11 cellular contexts compared by ENCODE assay signal in genomic region chr16:4323845-4324478, GRCh38. TPM values are rescaled to one million over a fixed set of nuclear protein-coding genes. Genes with fewer than 3 reads are reported as not detected.
DNase-seq lines count a peak whose midpoint lies in the region; ATAC-seq and TF ChIP-seq lines count a peak whose summit lies in the region.
"Had no signal": no experiment of that assay in that cellular context is flagged by ENCODE, and none has a peak within 500 bp of the region (broad histone marks: within the 10 kb centered on the region; RNA-seq: fewer than 3 reads in every experiment).

No MANE protein-coding gene starts in this region.

- H3K9me3 Mint-ChIP-seq in WTC11 = no peaks in the 10 kb centered on the region
- no peaks in the 10 kb centered on the region for H3K9me3 Mint-ChIP-seq in immature natural killer cell

- peak overlapping the region; percentile 61; the same call in 1 of the 2 replicates for H3K9ac ChIP-seq in BLaER1
- no peak overlapping the region for H3K9ac ChIP-seq in parathyroid adenoma

- H3K27ac ChIP-seq in BLaER1 (peak overlapping the region; percentile 70), cardiac muscle cell (peak overlapping the region; percentile 81), parathyroid adenoma (peak overlapping the region; percentile 91)

- H3K27ac Mint-ChIP-seq in WTC11 = peak overlapping the region; percentile 93
- no peak overlapping the region for H3K27ac Mint-ChIP-seq in immature natural killer cell
- H3K27ac Mint-ChIP-seq: activated CD4-positive, alpha-beta T cell treated with anti-CD3 and anti-CD28 coated beads for 36 hours had no signal

- H3K79me2 ChIP-seq in parathyroid adenoma = peaks cover 69% of the 10 kb centered on the region

- TF ChIP-seq CTCF in WTC11 (IDR thresholded peaks at IDR 0.05) = no peak
- no peak for TF ChIP-seq CTCF in cardiac muscle cell (IDR thresholded peaks at IDR 0.05; ENCODE audit: low read depth, low read length)
- TF ChIP-seq CTCF in parathyroid adenoma (IDR thresholded peaks at IDR 0.05) = no peak

- H3K9me3 ChIP-seq in BLaER1 (no peaks in the 10 kb centered on the region), cardiac muscle cell (ENCODE audit: low read depth) (no peaks in the 10 kb centered on the region), parathyroid adenoma (ENCODE audit: control insufficient read depth, low read length) (no peaks in the 10 kb centered on the region)

- H2AFZ ChIP-seq in parathyroid adenoma = peak overlapping the region; percentile 4

- H3K4me3 Mint-ChIP-seq in WTC11 (no peak overlapping the region), immature natural killer cell (no peak overlapping the region)
- H3K4me3 Mint-ChIP-seq: activated CD4-positive, alpha-beta T cell treated with anti-CD3 and anti-CD28 coated beads for 36 hours had no signal

- H3K4me1 ChIP-seq in BLaER1 (peaks cover 96% of the 10 kb centered on the region), cardiac muscle cell (ENCODE audit: low read depth) (peaks cover 45% of the 10 kb centered on the region), parathyroid adenoma (peaks cover 49% of the 10 kb centered on the region)

- peak overlapping the region; percentile 100 for H3K4me2 ChIP-seq in BLaER1
- peak overlapping the region; percentile 57 for H3K4me2 ChIP-seq in parathyroid adenoma (ENCODE audit: low read length)

- POLR2A ChIA-PET in WTC11 (lab: Charles Lee) = interaction anchor here (0.6 to 1.4 kb wide), 8 partner anchors 8 to 80 kb away, joined by 3 to 10 read pairs (median 4); partner anchors contain the start of gene GLIS2

- no peaks in the 10 kb centered on the region for H3K36me3 Mint-ChIP-seq in WTC11
- no peaks in the 10 kb centered on the region for H3K36me3 Mint-ChIP-seq in immature natural killer cell

- H3K27me3 Mint-ChIP-seq in WTC11 (ENCODE audit: low read depth) (no peaks in the 10 kb centered on the region), immature natural killer cell (ENCODE audit: low read depth in 3 of 3) (peaks cover 0 to 3% (median 2%) of the 10 kb centered on the region in 3 donors)
- H3K27me3 Mint-ChIP-seq: activated CD4-positive, alpha-beta T cell treated with anti-CD3 and anti-CD28 coated beads for 36 hours had no signal

- CTCF ChIA-PET in WTC11 (lab: Charles Lee) = interaction anchor here (0.7 to 9.2 kb wide), 18 partner anchors 9 to 301 kb away, joined by 3 to 91 read pairs (median 5); partner anchors contain the start of genes GLIS2, MGRN1 and PAM16

- ATAC-seq in WTC11 (peak; percentile 75), GM18517 (IDR thresholded peaks at IDR 0.05; ENCODE audit: unreplicated experiment) (no peak), HG03460 (IDR thresholded peaks at IDR 0.05; ENCODE audit: unreplicated experiment) (no peak)
- ATAC-seq: activated CD4-positive, alpha-beta T cell treated with anti-CD3 and anti-CD28 coated beads for 36 hours had no signal

- H3K4me1 Mint-ChIP-seq in WTC11 (peaks cover 29% of the 10 kb centered on the region), immature natural killer cell (peaks cover 6 to 8% of the 10 kb centered on the region in 2 donors)

- H3K4me3 ChIP-seq in BLaER1 (peak overlapping the region; percentile 42; the same call in 1 of the 2 replicates), cardiac muscle cell (no peak overlapping the region), parathyroid adenoma (ENCODE audit: low read depth, low read length) (no peak overlapping the region)

- H4K20me1 ChIP-seq in BLaER1 = peaks cover 73% of the 10 kb centered on the region

- no peaks in the 10 kb centered on the region for H3K36me3 ChIP-seq in BLaER1
- no peaks in the 10 kb centered on the region for H3K36me3 ChIP-seq in cardiac muscle cell
- H3K36me3 ChIP-seq in parathyroid adenoma (ENCODE audit: control insufficient read depth, insufficient read depth, low read length) = no peaks in the 10 kb centered on the region

- DNase-seq in WTC11 (ENCODE audit: low spot score) (peak; percentile 68), cardiac muscle cell (ENCODE audit: low read depth in 1 of 2, low spot score in 1 of 2) (peak; percentile 77 to 79), NCI-H446 (lab: John Stamatoyannopoulos, UW) (no peak), immature natural killer cell (no peak)
- DNase-seq: activated CD4-positive, alpha-beta T cell treated with anti-CD3 and anti-CD28 coated beads for 36 hours; DND-41; NCI-H1436 treated with DMSO at 0.1 percent for 48 hours had no signal

- no peaks in the 10 kb centered on the region for H3K27me3 ChIP-seq in BLaER1
- no peaks in the 10 kb centered on the region for H3K27me3 ChIP-seq in cardiac muscle cell
- no peaks in the 10 kb centered on the region for H3K27me3 ChIP-seq in parathyroid adenoma (ENCODE audit: control insufficient read depth, insufficient read depth, low read length)

TF ChIP-seq in WTC11, 78 proteins besides CTCF, POLR2A, EP300 and RAD21 (continues in another document):
- TF ChIP-seq, protein P1, sequence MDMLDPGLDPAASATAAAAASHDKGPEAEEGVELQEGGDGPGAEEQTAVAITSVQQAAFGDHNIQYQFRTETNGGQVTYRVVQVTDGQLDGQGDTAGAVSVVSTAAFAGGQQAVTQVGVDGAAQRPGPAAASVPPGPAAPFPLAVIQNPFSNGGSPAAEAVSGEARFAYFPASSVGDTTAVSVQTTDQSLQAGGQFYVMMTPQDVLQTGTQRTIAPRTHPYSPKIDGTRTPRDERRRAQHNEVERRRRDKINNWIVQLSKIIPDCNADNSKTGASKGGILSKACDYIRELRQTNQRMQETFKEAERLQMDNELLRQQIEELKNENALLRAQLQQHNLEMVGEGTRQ (CRISPR knock-in tag; IDR thresholded peaks at IDR 0.05) = no peak
- TF ChIP-seq, protein P2, sequence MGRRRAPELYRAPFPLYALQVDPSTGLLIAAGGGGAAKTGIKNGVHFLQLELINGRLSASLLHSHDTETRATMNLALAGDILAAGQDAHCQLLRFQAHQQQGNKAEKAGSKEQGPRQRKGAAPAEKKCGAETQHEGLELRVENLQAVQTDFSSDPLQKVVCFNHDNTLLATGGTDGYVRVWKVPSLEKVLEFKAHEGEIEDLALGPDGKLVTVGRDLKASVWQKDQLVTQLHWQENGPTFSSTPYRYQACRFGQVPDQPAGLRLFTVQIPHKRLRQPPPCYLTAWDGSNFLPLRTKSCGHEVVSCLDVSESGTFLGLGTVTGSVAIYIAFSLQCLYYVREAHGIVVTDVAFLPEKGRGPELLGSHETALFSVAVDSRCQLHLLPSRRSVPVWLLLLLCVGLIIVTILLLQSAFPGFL (CRISPR knock-in tag; IDR thresholded peaks at IDR 0.05; ENCODE audit: borderline replicate concordance) = no peak
- TF ChIP-seq, protein P3, sequence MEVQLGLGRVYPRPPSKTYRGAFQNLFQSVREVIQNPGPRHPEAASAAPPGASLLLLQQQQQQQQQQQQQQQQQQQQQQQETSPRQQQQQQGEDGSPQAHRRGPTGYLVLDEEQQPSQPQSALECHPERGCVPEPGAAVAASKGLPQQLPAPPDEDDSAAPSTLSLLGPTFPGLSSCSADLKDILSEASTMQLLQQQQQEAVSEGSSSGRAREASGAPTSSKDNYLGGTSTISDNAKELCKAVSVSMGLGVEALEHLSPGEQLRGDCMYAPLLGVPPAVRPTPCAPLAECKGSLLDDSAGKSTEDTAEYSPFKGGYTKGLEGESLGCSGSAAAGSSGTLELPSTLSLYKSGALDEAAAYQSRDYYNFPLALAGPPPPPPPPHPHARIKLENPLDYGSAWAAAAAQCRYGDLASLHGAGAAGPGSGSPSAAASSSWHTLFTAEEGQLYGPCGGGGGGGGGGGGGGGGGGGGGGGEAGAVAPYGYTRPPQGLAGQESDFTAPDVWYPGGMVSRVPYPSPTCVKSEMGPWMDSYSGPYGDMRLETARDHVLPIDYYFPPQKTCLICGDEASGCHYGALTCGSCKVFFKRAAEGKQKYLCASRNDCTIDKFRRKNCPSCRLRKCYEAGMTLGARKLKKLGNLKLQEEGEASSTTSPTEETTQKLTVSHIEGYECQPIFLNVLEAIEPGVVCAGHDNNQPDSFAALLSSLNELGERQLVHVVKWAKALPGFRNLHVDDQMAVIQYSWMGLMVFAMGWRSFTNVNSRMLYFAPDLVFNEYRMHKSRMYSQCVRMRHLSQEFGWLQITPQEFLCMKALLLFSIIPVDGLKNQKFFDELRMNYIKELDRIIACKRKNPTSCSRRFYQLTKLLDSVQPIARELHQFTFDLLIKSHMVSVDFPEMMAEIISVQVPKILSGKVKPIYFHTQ (CRISPR knock-in tag; IDR thresholded peaks at IDR 0.05) = no peak
- TF ChIP-seq, protein P4, sequence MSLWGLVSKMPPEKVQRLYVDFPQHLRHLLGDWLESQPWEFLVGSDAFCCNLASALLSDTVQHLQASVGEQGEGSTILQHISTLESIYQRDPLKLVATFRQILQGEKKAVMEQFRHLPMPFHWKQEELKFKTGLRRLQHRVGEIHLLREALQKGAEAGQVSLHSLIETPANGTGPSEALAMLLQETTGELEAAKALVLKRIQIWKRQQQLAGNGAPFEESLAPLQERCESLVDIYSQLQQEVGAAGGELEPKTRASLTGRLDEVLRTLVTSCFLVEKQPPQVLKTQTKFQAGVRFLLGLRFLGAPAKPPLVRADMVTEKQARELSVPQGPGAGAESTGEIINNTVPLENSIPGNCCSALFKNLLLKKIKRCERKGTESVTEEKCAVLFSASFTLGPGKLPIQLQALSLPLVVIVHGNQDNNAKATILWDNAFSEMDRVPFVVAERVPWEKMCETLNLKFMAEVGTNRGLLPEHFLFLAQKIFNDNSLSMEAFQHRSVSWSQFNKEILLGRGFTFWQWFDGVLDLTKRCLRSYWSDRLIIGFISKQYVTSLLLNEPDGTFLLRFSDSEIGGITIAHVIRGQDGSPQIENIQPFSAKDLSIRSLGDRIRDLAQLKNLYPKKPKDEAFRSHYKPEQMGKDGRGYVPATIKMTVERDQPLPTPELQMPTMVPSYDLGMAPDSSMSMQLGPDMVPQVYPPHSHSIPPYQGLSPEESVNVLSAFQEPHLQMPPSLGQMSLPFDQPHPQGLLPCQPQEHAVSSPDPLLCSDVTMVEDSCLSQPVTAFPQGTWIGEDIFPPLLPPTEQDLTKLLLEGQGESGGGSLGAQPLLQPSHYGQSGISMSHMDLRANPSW (CRISPR knock-in tag; conservative IDR thresholded peaks at IDR 0.05; ENCODE audit: low read depth) = no peak
- TF ChIP-seq ZNF423 (CRISPR knock-in tag; IDR thresholded peaks at IDR 0.05) (no peak), SMAD4 (CRISPR knock-in tag; IDR thresholded peaks at IDR 0.05) (no peak)

RNA-seq across cellular contexts. Expression of gene GLIS2, which starts 8.1 kb away (rescaled TPM):
- total RNA-seq in WTC11 (2021) (19.5 to 23.0 TPM (median 20.1 TPM) in 3 replicates), cardiac muscle cell (10.4 and 14.5 TPM in 2 replicates)
- polyA plus RNA-seq in cardiac muscle cell (10.3 and 15.4 TPM in 2 replicates), immature natural killer cell (not detected)

RNA-seq across cellular contexts. Expression of gene PAM16, which starts 27.2 kb away (rescaled TPM):
- total RNA-seq in WTC11 (2021) (87.2 to 93.7 TPM (median 88.9 TPM) in 3 replicates), cardiac muscle cell (65.1 and 72.5 TPM in 2 replicates)
- polyA plus RNA-seq in cardiac muscle cell (71.8 and 82.8 TPM in 2 replicates), immature natural killer cell (10 to 100 TPM; 32.9 to 61.6 (median 36.3) TPM)

RNA-seq across cellular contexts. Expression of gene VASN, which starts 47.7 kb away (rescaled TPM):
- total RNA-seq in WTC11 (2021) (8.0 to 9.1 TPM (median 8.3 TPM) in 3 replicates), cardiac muscle cell (23.3 and 33.3 TPM in 2 replicates)
- polyA plus RNA-seq in cardiac muscle cell (18.9 and 30.5 TPM in 2 replicates), immature natural killer cell (under 1 TPM in 2 of 3 donors, not detected in 1; 0.07 to 0.20 TPM)
- total RNA-seq: activated CD4-positive, alpha-beta T cell treated with anti-CD3 and anti-CD28 coated beads for 36 hours had no signal

RNA-seq across cellular contexts. Expression of gene TFAP4, which starts 51.1 kb away (rescaled TPM):
- total RNA-seq in WTC11 (2021) (31.9 to 36.5 TPM (median 34.2 TPM) in 3 replicates), cardiac muscle cell (11.7 and 20.5 TPM in 2 replicates)
- polyA plus RNA-seq in cardiac muscle cell (3.4 and 6.7 TPM in 2 replicates), immature natural killer cell (under 1 TPM; 0.16 to 0.69 (median 0.41) TPM)

Comparison
In these comparisons a context has a peak if more than half of its experiments do, and no peak if none do; other contexts are left out.
1. DNase-seq: peak in WTC11 (single experiment) and cardiac muscle cell (2 of 2); none in NCI-H446 (0 of 2) and immature natural killer cell (0 of 3).
2. Peak in every context shown above with its lines, with median percentiles within 50 percentile points of each other: H3K27ac ChIP-seq.